ENCODE assay signal across 15 cellular contexts in genomic region chr12:121778567-121779421, GRCh38. TPM values are rescaled to one million over a fixed set of nuclear protein-coding genes. Genes with fewer than 3 reads are reported as not detected.
DNase-seq lines count a peak whose midpoint lies in the region; ATAC-seq, FAIRE-seq and TF ChIP-seq lines count a peak whose summit lies in the region.
"Had no signal": no experiment of that assay in that cellular context is flagged by ENCODE, and none has a peak within 500 bp of the region (broad histone marks: within the 10 kb centered on the region; RNA-seq: fewer than 3 reads in every experiment).

No MANE protein-coding gene starts in this region.

- no peak for TF ChIP-seq CTCF in CD4-positive, alpha-beta T cell (IDR thresholded peaks at IDR 0.05)

- H3K27me3 ChIP-seq in CD4-positive, alpha-beta T cell (ENCODE audit: control insufficient read depth, insufficient read depth, low read length): no peaks in the 10 kb centered on the region

- H3K27ac Mint-ChIP-seq in CD4-positive, alpha-beta T cell: peak overlapping the region; percentile 71
- H3K27ac Mint-ChIP-seq in activated T-helper 1 cell treated with anti-CD3 and anti-CD28 coated beads, Interleukin-12 subunit alpha, Interleukin-12 subunit beta, Interleukin-2, Interleukin-4 antibody, amounts not matched to agents 30 ng/mL and 10 ng/mL and 1 ng/mL, durations not matched to agents 14 hours and 24 hours and 36 hours: peak overlapping the region; percentile 47
- H3K27ac Mint-ChIP-seq in naive B cell: peak overlapping the region in 4 of 6 donors; percentile 49 to 82 (median 70)

- no peak for FAIRE-seq in RCC 7860 (lab: Jason Lieb, UNC)
- FAIRE-seq: bronchial epithelial cell, endometrium had no signal

- peaks cover 35% of the 10 kb centered on the region for H3K4me1 Mint-ChIP-seq in CD4-positive, alpha-beta T cell (ENCODE audit: low read depth)
- peaks cover 26% of the 10 kb centered on the region for H3K4me1 Mint-ChIP-seq in activated T-helper 1 cell treated with anti-CD3 and anti-CD28 coated beads, Interleukin-12 subunit alpha, Interleukin-12 subunit beta, Interleukin-2, Interleukin-4 antibody, amounts not matched to agents 30 ng/mL and 10 ng/mL and 1 ng/mL, durations not matched to agents 14 hours and 24 hours and 36 hours (ENCODE audit: low read depth)
- peaks cover 24 to 47% (median 44%) of the 10 kb centered on the region in 3 donors for H3K4me1 Mint-ChIP-seq in naive B cell

- H3K27ac ChIP-seq in CD4-positive, alpha-beta T cell (ENCODE audit: low read depth, low read length): peak overlapping the region; percentile 29
- H3K27ac ChIP-seq: WERI-Rb-1 had no signal

- no peak for ATAC-seq in CD4-positive, alpha-beta T cell (ENCODE audit: poor library complexity)
- ATAC-seq in naive B cell (ENCODE audit: low read depth in 2 of 2): no peak
- no peak for ATAC-seq in GM18861 (IDR thresholded peaks at IDR 0.05; ENCODE audit: unreplicated experiment)
- ATAC-seq: right cardiac atrium had no signal

- intact Hi-C loops in CD4-positive, alpha-beta T cell (cut with DNase I, micrococcal nuclease): loop anchor here in 1 of 2 experiments (5.0 kb wide), 1 partner anchor 109 kb away; the partner anchor contains the start of gene PSMD9
- intact Hi-C loops in activated T-helper 1 cell treated with anti-CD3 and anti-CD28 coated beads, Interleukin-12 subunit alpha, Interleukin-12 subunit beta, Interleukin-2, Interleukin-4 antibody, amounts not matched to agents 30 ng/mL and 10 ng/mL and 1 ng/mL, durations not matched to agents 14 hours and 24 hours and 36 hours (cut with micrococcal nuclease): no loop called here

- no peaks in the 10 kb centered on the region for H3K9me3 Mint-ChIP-seq in CD4-positive, alpha-beta T cell
- no peaks in the 10 kb centered on the region for H3K9me3 Mint-ChIP-seq in activated T-helper 1 cell treated with anti-CD3 and anti-CD28 coated beads, Interleukin-12 subunit alpha, Interleukin-12 subunit beta, Interleukin-2, Interleukin-4 antibody, amounts not matched to agents 30 ng/mL and 10 ng/mL and 1 ng/mL, durations not matched to agents 14 hours and 24 hours and 36 hours
- no peaks in the 10 kb centered on the region for H3K9me3 Mint-ChIP-seq in naive B cell

- no peak for DNase-seq in CD4-positive, alpha-beta T cell
- DNase-seq in activated T-helper 1 cell treated with anti-CD3 and anti-CD28 coated beads, Interleukin-12 subunit alpha, Interleukin-12 subunit beta, Interleukin-2, Interleukin-4 antibody, amounts not matched to agents 30 ng/mL and 10 ng/mL and 1 ng/mL, durations not matched to agents 14 hours and 24 hours and 36 hours (ENCODE audit: low spot score): no peak
- DNase-seq in naive B cell (no peak), RCC 7860 (ENCODE audit: low spot score) (no peak), NOMO-1 treated with dmso at 0.1 percent for 144 hours (lab: John Stamatoyannopoulos, UW; ENCODE audit: unreplicated experiment) (no peak)
- DNase-seq: kidney glomerular epithelial cell; NCI-H1930; NCI-H774; stimulated activated CD4-positive, alpha-beta T cell treated with anti-CD3 and anti-CD28 coated beads, Interleukin-4, amount 100 ng/mL, for 1 hour; WERI-Rb-1 had no signal

- POLR2A ChIA-PET in CD4-positive, alpha-beta T cell (lab: Charles Lee): interaction anchor here (33.0 kb wide), 1 partner anchor 25 kb away, joined by 1869 read pairs; the partner anchor contains the start of genes RHOF and SETD1B

- peaks cover 49% of the 10 kb centered on the region for H3K36me3 Mint-ChIP-seq in CD4-positive, alpha-beta T cell (ENCODE audit: low read depth)
- peaks cover 18% of the 10 kb centered on the region for H3K36me3 Mint-ChIP-seq in activated T-helper 1 cell treated with anti-CD3 and anti-CD28 coated beads, Interleukin-12 subunit alpha, Interleukin-12 subunit beta, Interleukin-2, Interleukin-4 antibody, amounts not matched to agents 30 ng/mL and 10 ng/mL and 1 ng/mL, durations not matched to agents 14 hours and 24 hours and 36 hours (ENCODE audit: low read depth)
- H3K36me3 Mint-ChIP-seq in naive B cell: peaks cover 0 to 3% of the 10 kb centered on the region in 2 donors

- H3K9me3 ChIP-seq in CD4-positive, alpha-beta T cell (ENCODE audit: control insufficient read depth, low read length): no peaks in the 10 kb centered on the region

- TF ChIP-seq POLR2A in GM19099 (IDR thresholded peaks at IDR 0.05; ENCODE audit: extremely low read depth, insufficient read length, low read depth): peak; percentile 27

- H3K27me3 Mint-ChIP-seq in CD4-positive, alpha-beta T cell: no peaks in the 10 kb centered on the region
- H3K27me3 Mint-ChIP-seq in activated T-helper 1 cell treated with anti-CD3 and anti-CD28 coated beads, Interleukin-12 subunit alpha, Interleukin-12 subunit beta, Interleukin-2, Interleukin-4 antibody, amounts not matched to agents 30 ng/mL and 10 ng/mL and 1 ng/mL, durations not matched to agents 14 hours and 24 hours and 36 hours (ENCODE audit: insufficient read depth): no peaks in the 10 kb centered on the region
- H3K27me3 Mint-ChIP-seq in naive B cell: no peaks in the 10 kb centered on the region

- CTCF ChIA-PET in CD4-positive, alpha-beta T cell (lab: Charles Lee): interaction anchor here (0.9 to 5.6 kb wide), 2 partner anchors 14 to 33 kb away, joined by 4 to 104 read pairs; partner anchors contain the start of gene RHOF

- H3K4me3 Mint-ChIP-seq in CD4-positive, alpha-beta T cell: no peak overlapping the region
- H3K4me3 Mint-ChIP-seq in activated T-helper 1 cell treated with anti-CD3 and anti-CD28 coated beads, Interleukin-12 subunit alpha, Interleukin-12 subunit beta, Interleukin-2, Interleukin-4 antibody, amounts not matched to agents 30 ng/mL and 10 ng/mL and 1 ng/mL, durations not matched to agents 14 hours and 24 hours and 36 hours: no peak overlapping the region
- H3K4me3 Mint-ChIP-seq in naive B cell: peak overlapping the region in 2 of 8 donors; percentile 65 to 74

RNA-seq across cellular contexts. Expression of gene RHOF, which starts 14.7 kb away (rescaled TPM):
- 100 to 1,000 TPM; 155 to 164 TPM for total RNA-seq in CD4-positive, alpha-beta T cell
- 111 and 112 TPM in 2 replicates for total RNA-seq in activated T-helper 1 cell treated with anti-CD3 and anti-CD28 coated beads, Interleukin-12 subunit alpha, Interleukin-12 subunit beta, Interleukin-2, Interleukin-4 antibody, amounts not matched to agents 30 ng/mL and 10 ng/mL and 1 ng/mL, durations not matched to agents 14 hours and 24 hours and 36 hours
- polyA plus RNA-seq in naive B cell (ENCODE audit: low read depth in 6 of 6): 10 to 100 TPM; 40.2 to 63.9 (median 50.2) TPM

RNA-seq across cellular contexts. Expression of gene SETD1B, which starts 25.0 kb away (rescaled TPM):
- 100 to 1,000 TPM; 146 to 151 TPM for total RNA-seq in CD4-positive, alpha-beta T cell
- 32.0 and 33.0 TPM in 2 replicates for total RNA-seq in activated T-helper 1 cell treated with anti-CD3 and anti-CD28 coated beads, Interleukin-12 subunit alpha, Interleukin-12 subunit beta, Interleukin-2, Interleukin-4 antibody, amounts not matched to agents 30 ng/mL and 10 ng/mL and 1 ng/mL, durations not matched to agents 14 hours and 24 hours and 36 hours
- 1 to 10 TPM in 2 of 6 donors, under 1 TPM in 4; 0.64 to 3.0 (median 0.91) TPM for polyA plus RNA-seq in naive B cell (ENCODE audit: low read depth in 6 of 6)
